10 cellular contexts compared by ENCODE assay signal in the genomic region with DNA sequence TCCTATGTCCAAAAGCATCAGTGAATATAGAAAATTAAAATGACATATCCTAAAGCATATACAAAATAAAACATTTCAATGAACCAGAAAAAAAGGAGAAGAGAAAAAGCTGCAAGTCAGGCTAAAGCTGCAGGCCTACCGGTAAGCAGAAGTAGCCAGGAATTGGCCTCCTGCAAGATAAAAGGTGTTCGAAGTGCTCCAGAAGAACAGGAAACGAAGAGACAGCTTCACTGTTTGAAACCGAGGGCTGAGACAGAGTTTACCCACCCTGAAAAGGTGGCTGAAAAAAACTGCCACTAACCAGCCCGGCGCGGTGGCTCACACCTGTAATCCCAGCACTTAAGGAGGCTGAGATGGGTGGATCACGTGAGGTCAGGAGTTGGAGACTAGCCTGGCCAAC. TPM values are rescaled to one million over a fixed set of nuclear protein-coding genes. Genes with fewer than 3 reads are reported as not detected.
DNase-seq lines count a peak whose midpoint lies in the region; ATAC-seq lines count a peak whose summit lies in the region.
"Had no signal": no experiment of that assay in that cellular context is flagged by ENCODE, and none has a peak within 500 bp of the region (broad histone marks: within the 10 kb centered on the region; RNA-seq: fewer than 3 reads in every experiment).

No MANE protein-coding gene starts in this region.

- peaks cover 32% of the 10 kb centered on the region for H3K4me1 Mint-ChIP-seq in T-helper 1 cell treated with Interleukin-12 subunit alpha and Interleukin-12 subunit beta and Interleukin-4 antibody, amounts not matched to agents 30 μg/mL and 1 μg/mL, for 36 hours (ENCODE audit: low read depth)

- H3K36me3 Mint-ChIP-seq in T-helper 1 cell treated with Interleukin-12 subunit alpha and Interleukin-12 subunit beta and Interleukin-4 antibody, amounts not matched to agents 30 μg/mL and 1 μg/mL, for 36 hours (ENCODE audit: low read depth): peaks cover 10% of the 10 kb centered on the region

- no peaks in the 10 kb centered on the region for H3K9me3 Mint-ChIP-seq in T-helper 1 cell treated with Interleukin-12 subunit alpha and Interleukin-12 subunit beta and Interleukin-4 antibody, amounts not matched to agents 30 μg/mL and 1 μg/mL, for 36 hours

- peak overlapping the region; percentile 33 for H3K27ac Mint-ChIP-seq in T-helper 1 cell treated with Interleukin-12 subunit alpha and Interleukin-12 subunit beta and Interleukin-4 antibody, amounts not matched to agents 30 μg/mL and 1 μg/mL, for 36 hours

- intact Hi-C loops in left cardiac atrium (cut with DNase I): no loop called here

- DNase-seq in T-helper 1 cell (no peak), NOMO-1 (lab: John Stamatoyannopoulos, UW; ENCODE audit: unreplicated experiment in 2 of 2) (peak; percentile 11 to 35), germinal center (ENCODE audit: low spot score) (peak; percentile 14), NCI-H345 treated with DMSO at 0.1 percent for 48 hours (lab: John Stamatoyannopoulos, UW; ENCODE audit: unreplicated experiment) (no peak), left cardiac atrium (no peak)
- DNase-seq: sigmoid colon had no signal

- no peaks in the 10 kb centered on the region for H3K27me3 Mint-ChIP-seq in T-helper 1 cell treated with Interleukin-12 subunit alpha and Interleukin-12 subunit beta and Interleukin-4 antibody, amounts not matched to agents 30 μg/mL and 1 μg/mL, for 36 hours (ENCODE audit: low read depth)

- peak; percentile 54 for ATAC-seq in GM21723 (IDR thresholded peaks at IDR 0.05; ENCODE audit: unreplicated experiment)
- ATAC-seq in GM19455 (IDR thresholded peaks at IDR 0.05; ENCODE audit: unreplicated experiment): no peak
- ATAC-seq in left cardiac atrium: no peak
- ATAC-seq: HCT116 had no signal

- H3K4me3 Mint-ChIP-seq in T-helper 1 cell treated with Interleukin-12 subunit alpha and Interleukin-12 subunit beta and Interleukin-4 antibody, amounts not matched to agents 30 μg/mL and 1 μg/mL, for 36 hours: peak overlapping the region; percentile 12

RNA-seq across cellular contexts. Expression of a gene that starts 37.4 kb away (rescaled TPM):
- 10 to 100 TPM; 28.1 to 30.2 TPM for total RNA-seq in left cardiac atrium

RNA-seq across cellular contexts. Expression of a gene that starts 37.5 kb away (rescaled TPM):
- total RNA-seq in left cardiac atrium: 10 to 100 TPM; 18.8 to 22.1 TPM

RNA-seq across cellular contexts. Expression of a gene that starts 54.6 kb away (rescaled TPM):
- 1 to 10 TPM; 3.9 to 8.1 TPM for total RNA-seq in left cardiac atrium

Comparison
In these comparisons a context has a peak if more than half of its experiments do, and no peak if none do; other contexts are left out.
1. DNase-seq: peak in NOMO-1 (2 of 2) and germinal center (single experiment); none in T-helper 1 cell (0 of 5), NCI-H345 treated with DMSO at 0.1 percent for 48 hours (single experiment) and left cardiac atrium (single experiment).